1 cellular context compared by ENCODE assay signal in genomic region chr17:45430006-45430737, GRCh38.
TF ChIP-seq lines count a peak whose summit lies in the region.

No MANE protein-coding gene starts in this region.

TF ChIP-seq in H1, 55 proteins besides CTCF, POLR2A, EP300 and RAD21 (continued from another document):
- TF ChIP-seq CHD7 (IDR thresholded peaks at IDR 0.05; ENCODE audit: insufficient replicate concordance, low read length), result no peak
- TF ChIP-seq EZH2 (IDR thresholded peaks at IDR 0.05; ENCODE audit: low read depth, low read length, severe bottlenecking), result peak; percentile 26
- TF ChIP-seq KDM4A (IDR thresholded peaks at IDR 0.05; ENCODE audit: low read depth, low read length, severe bottlenecking), result peak; percentile 56
- TF ChIP-seq E2F6 (IDR thresholded peaks at IDR 0.05), result peak; percentile 71
- no peak for TF ChIP-seq HDAC6 (IDR thresholded peaks at IDR 0.05; ENCODE audit: low read depth, low read length)
- peak; percentile 65 for TF ChIP-seq SUZ12 (IDR thresholded peaks at IDR 0.05; ENCODE audit: low read length)
- TF ChIP-seq JUN (IDR thresholded peaks at IDR 0.05; ENCODE audit: low read depth, low read length), result no peak
- TF ChIP-seq HDAC2 (IDR thresholded peaks at IDR 0.05; ENCODE audit: borderline replicate concordance in 1 of 2, low read depth in 2 of 2, low read length in 2 of 2), result peak in 1 of 2 experiments; percentile 98; a peak in 2 of 4 replicates
- TF ChIP-seq CHD2 (IDR thresholded peaks at IDR 0.05; ENCODE audit: low read length), result no peak
- TF ChIP-seq RBBP5 (IDR thresholded peaks at IDR 0.05; ENCODE audit: borderline replicate concordance, low read depth, low read length), result 0 out of 2 replicates have a peak, but pooled peaks have one; percentile 22
- TF ChIP-seq KDM1A (IDR thresholded peaks at IDR 0.05; ENCODE audit: borderline replicate concordance, low read length), result peak; percentile 99
